Comparison of ENCODE assay signal across 13 cellular contexts in genomic region chr1:229406798-229407197, GRCh38. TPM values are rescaled to one million over a fixed set of nuclear protein-coding genes. Genes with fewer than 3 reads are reported as not detected.
DNase-seq lines count a peak whose midpoint lies in the region; ATAC-seq lines count a peak whose summit lies in the region.
"Had no signal": no experiment of that assay in that cellular context is flagged by ENCODE, and none has a peak within 500 bp of the region (broad histone marks: within the 10 kb centered on the region; RNA-seq: fewer than 3 reads in every experiment).

No MANE protein-coding gene starts in this region.

- no peak overlapping the region for H2BK120ac ChIP-seq in mesendoderm (ENCODE audit: low read depth, low read length)

- no peaks in the 10 kb centered on the region for H3K9me3 Mint-ChIP-seq in activated T-cell treated with anti-CD3 and anti-CD28 coated beads, Interleukin-2, amount 50 U/mL, for 24 hours
- H3K9me3 Mint-ChIP-seq: activated naive CD4-positive, alpha-beta T cell treated with anti-CD3 and anti-CD28 coated beads, Interleukin-2, amount 10 ng/mL, durations not matched to agents 7 days and 5 days had no signal

- H4K5ac ChIP-seq in mesendoderm (ENCODE audit: low read length): no peak overlapping the region

- H3K27me3 ChIP-seq in mesendoderm (ENCODE audit: insufficient read depth, low read length, poor library complexity) (peaks cover 2% of the 10 kb centered on the region), stomach smooth muscle (ENCODE audit: control insufficient read depth in 1 of 2, insufficient read depth in 2 of 2, low read length in 2 of 2) (peaks cover 20 to 31% of the 10 kb centered on the region in 2 donors)

- H3K4me3 ChIP-seq in mesendoderm (ENCODE audit: low read length): peak overlapping the region; percentile 29
- peak overlapping the region; percentile 54 to 71 for H3K4me3 ChIP-seq in stomach smooth muscle (ENCODE audit: low read length in 2 of 2)

- H3K36me3 Mint-ChIP-seq in activated T-cell treated with anti-CD3 and anti-CD28 coated beads, Interleukin-2, amount 50 U/mL, for 24 hours (ENCODE audit: low read depth): no peaks in the 10 kb centered on the region
- H3K36me3 Mint-ChIP-seq: activated naive CD4-positive, alpha-beta T cell treated with anti-CD3 and anti-CD28 coated beads, Interleukin-2, amount 10 ng/mL, durations not matched to agents 7 days and 5 days had no signal

- H3K36me3 ChIP-seq in mesendoderm (ENCODE audit: control insufficient read depth, insufficient read depth, low read length): no peaks in the 10 kb centered on the region
- H3K36me3 ChIP-seq in stomach smooth muscle (ENCODE audit: control insufficient read depth in 2 of 2, insufficient read depth in 2 of 2, low read length in 2 of 2): no peaks in the 10 kb centered on the region

- no peak overlapping the region for H2BK5ac ChIP-seq in mesendoderm (ENCODE audit: low read length)

- H3K23ac ChIP-seq in mesendoderm (ENCODE audit: low read length): no peak overlapping the region

- H3K4me3 Mint-ChIP-seq in activated T-cell treated with anti-CD3 and anti-CD28 coated beads, Interleukin-2, amount 50 U/mL, for 24 hours: peak overlapping the region; percentile 70
- H3K4me3 Mint-ChIP-seq: activated naive CD4-positive, alpha-beta T cell treated with anti-CD3 and anti-CD28 coated beads, Interleukin-2, amount 10 ng/mL, durations not matched to agents 7 days and 5 days had no signal

- H3K18ac ChIP-seq in mesendoderm (ENCODE audit: low read length): no peak overlapping the region

- H3K4me1 ChIP-seq in mesendoderm (ENCODE audit: control insufficient read depth, low read depth, low read length) (peaks cover 8% of the 10 kb centered on the region), stomach smooth muscle (ENCODE audit: control insufficient read depth, insufficient read depth, low read length) (peaks cover 35% of the 10 kb centered on the region)

- H3K4me2 ChIP-seq in mesendoderm (ENCODE audit: low read length): peak overlapping the region; percentile 85

- no peak overlapping the region for H4K8ac ChIP-seq in mesendoderm (ENCODE audit: low read depth, low read length)

- DNase-seq in activated T-cell treated with anti-CD3 and anti-CD28 coated beads, Interleukin-2, amount 50 U/mL, for 24 hours: no peak
- no peak for DNase-seq in activated T-cell treated with anti-CD3 and anti-CD28 coated beads, Interleukin-2, amount 50 U/mL, for 1 hour
- DNase-seq in astrocyte of the hippocampus (ENCODE audit: low read depth, low spot score) (peak; percentile 39), mesendoderm (peak; percentile 63), ureter (ENCODE audit: low spot score) (no peak), SW480 (ENCODE audit: low spot score) (no peak)
- DNase-seq: ACHN; activated naive CD4-positive, alpha-beta T cell treated with anti-CD3 and anti-CD28 coated beads, Interleukin-2, amount 10 ng/mL, durations not matched to agents 7 days and 5 days; NK-92 treated with Interleukin-12 subunit alpha and Interleukin-12 subunit beta, amount 100 ng/mL, for 24 hours had no signal

- no peak for ATAC-seq in GM21576 (IDR thresholded peaks at IDR 0.05; ENCODE audit: unreplicated experiment)

- peak overlapping the region; percentile 81 for H3K56ac ChIP-seq in mesendoderm (ENCODE audit: low read length)

- WGBS in mesendoderm (ENCODE audit: extremely low coverage, insufficient coverage, low lambda C conversion rate): no CpG with 5 or more reads among the region's 10 CpGs

- H3K27ac ChIP-seq in mesendoderm (ENCODE audit: low read depth, low read length) (no peak overlapping the region), stomach smooth muscle (ENCODE audit: low read length) (no peak overlapping the region)

- no peak overlapping the region for H2BK15ac ChIP-seq in mesendoderm (replicated peaks; ENCODE audit: low read depth)

- H3K27ac Mint-ChIP-seq in activated T-cell treated with anti-CD3 and anti-CD28 coated beads, Interleukin-2, amount 50 U/mL, for 24 hours: no peak overlapping the region
- H3K27ac Mint-ChIP-seq: activated naive CD4-positive, alpha-beta T cell treated with anti-CD3 and anti-CD28 coated beads, Interleukin-2, amount 10 ng/mL, durations not matched to agents 7 days and 5 days had no signal

- no peaks in the 10 kb centered on the region for H3K9me3 ChIP-seq in stomach smooth muscle (ENCODE audit: control insufficient read depth in 2 of 2, low read length in 2 of 2)

- no peaks in the 10 kb centered on the region for H3K79me1 ChIP-seq in mesendoderm (ENCODE audit: low read length)

- H3K27me3 Mint-ChIP-seq in activated T-cell treated with anti-CD3 and anti-CD28 coated beads, Interleukin-2, amount 50 U/mL, for 24 hours: peaks cover 77% of the 10 kb centered on the region

- peaks cover 19% of the 10 kb centered on the region for H3K4me1 Mint-ChIP-seq in activated T-cell treated with anti-CD3 and anti-CD28 coated beads, Interleukin-2, amount 50 U/mL, for 24 hours (ENCODE audit: low read depth)

- H3K79me2 ChIP-seq in mesendoderm (ENCODE audit: control insufficient read depth, insufficient read depth, low read length): no peaks in the 10 kb centered on the region

- H2AK5ac ChIP-seq in mesendoderm (ENCODE audit: low read length): no peak overlapping the region

- peak overlapping the region; percentile 62 for H3K9ac ChIP-seq in mesendoderm (ENCODE audit: low read length)
- H3K9ac ChIP-seq in stomach smooth muscle (ENCODE audit: low read length in 2 of 2): no peak overlapping the region

- H3K4ac ChIP-seq in mesendoderm (ENCODE audit: low read depth, low read length): no peak overlapping the region

RNA-seq across cellular contexts. Expression of gene ACTA1, which starts 27.1 kb away (rescaled TPM):
- polyA plus RNA-seq in mesendoderm (2013, experiment 1 of 2): 88.0 TPM
- 101 TPM for polyA plus RNA-seq in mesendoderm (2013, experiment 2 of 2)
- 9.5 TPM for total RNA-seq in ureter
- total RNA-seq: fibroblast of lung, MCF 10A had no signal
- polyA plus RNA-seq: fibroblast of lung had no signal

Comparison
In these comparisons a context has a peak if more than half of its experiments do, and no peak if none do; other contexts are left out.
1. DNase-seq: peak in astrocyte of the hippocampus (single experiment) and mesendoderm (single experiment); none in activated T-cell treated with anti-CD3 and anti-CD28 coated beads, Interleukin-2, amount 50 U/mL, for 24 hours (single experiment), activated T-cell treated with anti-CD3 and anti-CD28 coated beads, Interleukin-2, amount 50 U/mL, for 1 hour (single experiment), ureter (single experiment) and SW480 (single experiment).